Comparison of ENCODE assay signal across 8 cellular contexts in genomic region chr19:2331601-2332246, GRCh38. TPM values are rescaled to one million over a fixed set of nuclear protein-coding genes. Genes with fewer than 3 reads are reported as not detected.
DNase-seq lines count a peak whose midpoint lies in the region; ATAC-seq and TF ChIP-seq lines count a peak whose summit lies in the region.
"Had no signal": no experiment of that assay in that cellular context is flagged by ENCODE, and none has a peak within 500 bp of the region (broad histone marks: within the 10 kb centered on the region; RNA-seq: fewer than 3 reads in every experiment).

No MANE protein-coding gene starts in this region.

- peaks cover 62% of the 10 kb centered on the region for H3K4me1 ChIP-seq in DND-41 (ENCODE audit: insufficient read depth, low read length)
- H3K4me1 ChIP-seq in duodenal mucosa (ENCODE audit: control insufficient read depth in 1 of 2, insufficient read depth in 2 of 2, low read length in 2 of 2) = peaks cover 42 to 61% of the 10 kb centered on the region in 2 donors
- H3K4me1 ChIP-seq in prostate gland (replicated peaks) = peaks cover 14% of the 10 kb centered on the region

- H3K9ac ChIP-seq in DND-41 (ENCODE audit: low read depth, low read length) (peak overlapping the region; percentile 99), duodenal mucosa (ENCODE audit: low read depth in 1 of 2, low read length in 2 of 2) (peak overlapping the region; percentile 55 to 94)

- DNase-seq in DND-41 = peak; percentile 30
- DNase-seq in LNCaP clone FGC (ENCODE audit: low read depth) = no peak
- DNase-seq in putamen (ENCODE audit: low spot score) = peak; percentile 67
- no peak for DNase-seq in prostate gland (ENCODE audit: low spot score)
- DNase-seq in DMS53 (lab: John Stamatoyannopoulos, UW) = no peak
- no peak for DNase-seq in SK-N-DZ (ENCODE audit: low spot score)
- DNase-seq: NCI-H1048 had no signal

- peak overlapping the region; percentile 90 for H3K4me2 ChIP-seq in DND-41 (ENCODE audit: insufficient read depth, low read length)

- intact Hi-C loops in prostate gland (cut with DNase I) = no loop called here

- no peak for TF ChIP-seq POLR2A in prostate gland (IDR thresholded peaks at IDR 0.05)

- H3K27me3 ChIP-seq in DND-41 (ENCODE audit: insufficient read depth, low read length, poor library complexity) (no peaks in the 10 kb centered on the region), duodenal mucosa (ENCODE audit: control insufficient read depth in 1 of 2, insufficient read depth in 2 of 2, low read length in 2 of 2) (no peaks in the 10 kb centered on the region), prostate gland (replicated peaks; ENCODE audit: insufficient read depth) (no peaks in the 10 kb centered on the region)

- 78% methylated on average over 12 of the region's 12 CpGs for WGBS in prostate gland

- H3K4me3 ChIP-seq in DND-41 (ENCODE audit: low read depth in 1 of 2, low read length in 2 of 2) = peak overlapping the region in 1 of 2 experiments; percentile 43; a peak in 2 of 4 replicates
- peak overlapping the region; percentile 9 for H3K4me3 ChIP-seq in LNCaP clone FGC (ENCODE audit: low read depth, low read length)
- peak overlapping the region; percentile 26 to 44 for H3K4me3 ChIP-seq in duodenal mucosa (ENCODE audit: low read depth in 1 of 2, low read length in 2 of 2)
- no peak overlapping the region for H3K4me3 ChIP-seq in prostate gland

- TF ChIP-seq CTCF in DND-41 (IDR thresholded peaks at IDR 0.05; ENCODE audit: borderline replicate concordance, extremely low read depth, low read length, poor library complexity, severe bottlenecking) (no peak), LNCaP clone FGC (IDR thresholded peaks at IDR 0.05; ENCODE audit: control insufficient read depth, extremely low read depth, insufficient read depth) (no peak), prostate gland (IDR thresholded peaks at IDR 0.05) (no peak)

- peaks cover 97% of the 10 kb centered on the region for H3K79me2 ChIP-seq in DND-41 (ENCODE audit: insufficient read depth, low read length)

- H3K36me3 ChIP-seq in DND-41 (ENCODE audit: insufficient read depth, low read length) (peaks cover 39% of the 10 kb centered on the region), duodenal mucosa (ENCODE audit: control insufficient read depth in 1 of 2, insufficient read depth in 2 of 2, low read length in 2 of 2) (peaks cover 0 to 10% of the 10 kb centered on the region in 2 donors), prostate gland (no peaks in the 10 kb centered on the region)

- no peaks in the 10 kb centered on the region for H3K9me3 ChIP-seq in DND-41 (ENCODE audit: insufficient read depth, low read length, severe bottlenecking)
- H3K9me3 ChIP-seq in duodenal mucosa (ENCODE audit: control insufficient read depth in 1 of 2, low read length in 2 of 2) = no peaks in the 10 kb centered on the region
- no peaks in the 10 kb centered on the region for H3K9me3 ChIP-seq in prostate gland

- ATAC-seq in DND-41 (ENCODE audit: insufficient read depth, low read depth) = no peak

- peak overlapping the region; percentile 92 for H3K27ac ChIP-seq in DND-41 (ENCODE audit: low read length)
- H3K27ac ChIP-seq in duodenal mucosa (ENCODE audit: low read depth, low read length) = peak overlapping the region; percentile 74
- H3K27ac ChIP-seq in prostate gland = no peak overlapping the region

- no peak overlapping the region for H2AFZ ChIP-seq in DND-41 (ENCODE audit: low read depth, low read length)

- peaks cover 41% of the 10 kb centered on the region for H4K20me1 ChIP-seq in DND-41 (ENCODE audit: insufficient read depth, low read length)

RNA-seq across cellular contexts. Expression of gene SPPL2B, which starts 3.2 kb away (rescaled TPM):
- 10 to 100 TPM; 54.0 to 87.1 TPM for total RNA-seq in prostate gland
- polyA plus RNA-seq in SK-N-DZ (2014; cell fraction: cytosol; rRNA removed) = 41.8 and 45.5 TPM in 2 replicates
- polyA plus RNA-seq in SK-N-DZ (2014; cell fraction: nucleus; rRNA removed) = 352 and 443 TPM in 2 replicates

RNA-seq across cellular contexts. Expression of gene LSM7, which starts 3.3 kb away (rescaled TPM):
- 100 to 1,000 TPM; 125 to 135 TPM for total RNA-seq in prostate gland
- polyA plus RNA-seq in SK-N-DZ (2014; cell fraction: cytosol; rRNA removed) = 388 and 410 TPM in 2 replicates
- polyA plus RNA-seq in SK-N-DZ (2014; cell fraction: nucleus; rRNA removed) = 320 and 336 TPM in 2 replicates

RNA-seq across cellular contexts. Expression of gene LINGO3, which starts 23.8 kb away (rescaled TPM):
- total RNA-seq in prostate gland = under 1 TPM in 1 of 2 donors, not detected in 1; 0.68 TPM
- polyA plus RNA-seq in SK-N-DZ (2014; cell fraction: cytosol; rRNA removed) = not detected in 2 replicates
- polyA plus RNA-seq in SK-N-DZ (2014; cell fraction: nucleus; rRNA removed) = not detected in 2 replicates

RNA-seq across cellular contexts. Expression of gene TMPRSS9, which starts 28.3 kb away (rescaled TPM):
- 1 to 10 TPM in 1 of 2 donors, under 1 TPM in 1; 0.14 to 2.2 TPM for total RNA-seq in prostate gland
- polyA plus RNA-seq in SK-N-DZ (2014; cell fraction: cytosol; rRNA removed) = 0.15 and 0.39 TPM in 2 replicates
- polyA plus RNA-seq in SK-N-DZ (2014; cell fraction: nucleus; rRNA removed) = 0.58 and 0.79 TPM in 2 replicates

RNA-seq across cellular contexts. Expression of gene PEAK3, which starts 49.7 kb away (rescaled TPM):
- total RNA-seq in prostate gland = under 1 TPM; 0.27 to 0.80 TPM
- polyA plus RNA-seq in SK-N-DZ (2014; cell fraction: cytosol; rRNA removed) = not detected in 2 replicates
- polyA plus RNA-seq in SK-N-DZ (2014; cell fraction: nucleus; rRNA removed) = not detected in 2 replicates

Comparison
In these comparisons a context has a peak if more than half of its experiments do, and no peak if none do; other contexts are left out.
1. DNase-seq: peak in DND-41 (single experiment) and putamen (single experiment); none in LNCaP clone FGC (single experiment), prostate gland (single experiment), DMS53 (single experiment) and SK-N-DZ (single experiment).
2. H3K27ac ChIP-seq: peak in DND-41 (single experiment) and duodenal mucosa (single experiment); none in prostate gland (0 of 2).
3. H3K4me3 ChIP-seq: peak in LNCaP clone FGC (single experiment) and duodenal mucosa (2 of 2); none in prostate gland (0 of 2).